Comparison of ENCODE assay signal across 8 cellular contexts in the genomic region with DNA sequence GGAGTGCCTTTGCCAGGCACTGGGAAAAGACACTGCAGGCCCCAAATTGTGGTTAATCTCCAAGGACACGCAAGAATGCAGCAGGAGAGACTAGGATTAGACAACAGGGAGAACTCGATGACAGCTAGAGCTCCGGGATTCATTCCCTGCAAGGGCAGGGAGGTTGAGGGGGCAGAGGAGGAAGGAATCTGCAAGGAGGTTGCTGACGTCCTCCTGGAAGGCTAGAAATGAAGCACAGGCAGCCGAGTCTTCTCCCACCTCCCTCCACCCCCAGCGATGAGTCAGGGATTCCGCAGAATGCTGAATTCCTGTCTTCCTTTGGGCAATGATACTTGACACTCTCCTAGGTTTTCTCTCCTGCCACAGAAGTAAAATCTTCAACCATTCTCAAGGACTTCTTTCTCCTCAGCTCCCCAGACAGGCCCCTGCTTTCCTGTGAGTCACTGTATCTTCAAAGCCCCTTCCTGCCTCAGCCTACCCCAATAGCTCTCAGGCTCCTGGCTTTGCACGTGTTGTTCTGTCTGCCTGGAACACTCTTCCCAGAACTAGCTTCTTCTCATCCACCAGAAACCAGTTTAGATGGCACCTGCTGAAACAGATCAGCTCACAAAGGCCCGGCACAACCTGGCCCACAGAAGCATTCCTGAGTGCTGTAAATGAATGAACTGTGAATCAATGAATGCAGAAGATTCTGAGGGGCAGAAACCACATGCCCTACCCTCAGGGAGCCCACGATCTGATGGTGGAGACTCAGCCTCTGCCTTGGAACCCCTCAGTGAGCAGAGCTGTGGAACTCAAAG.
A peak's percentile ranks its signal among the peaks of the same experiment; 100 is the strongest.
DNase-seq lines count a peak whose midpoint lies in the region; ATAC-seq and TF ChIP-seq lines count a peak whose summit lies in the region.

No MANE protein-coding gene starts in this region.

- no peaks in the 10 kb centered on the region for H3K4me1 ChIP-seq in ovary (ENCODE audit: insufficient read depth)
- no peaks in the 10 kb centered on the region for H3K4me1 ChIP-seq in CD4-positive, alpha-beta memory T cell (ENCODE audit: insufficient read depth, low read length)

- H3K27me3 ChIP-seq in ovary = no peaks in the 10 kb centered on the region
- H3K27me3 ChIP-seq in CD4-positive, alpha-beta memory T cell (ENCODE audit: insufficient read depth, low read length) = no peaks in the 10 kb centered on the region

- no peaks in the 10 kb centered on the region for H3K27me3 Mint-ChIP-seq in activated T-helper 2 cell treated with anti-CD3 and anti-CD28 coated beads, Interferon-gamma antibody, Interleukin-2, Interleukin-4, amounts not matched to agents 10 μg/mL and 5 μg/mL and 100 μg/mL, durations not matched to agents 14 hours and 24 hours and 36 hours (ENCODE audit: low read depth)
- peaks cover 0 to 5% of the 10 kb centered on the region in 2 donors for H3K27me3 Mint-ChIP-seq in CD4-positive, alpha-beta memory T cell

- no peaks in the 10 kb centered on the region for H3K9me3 ChIP-seq in ovary
- no peaks in the 10 kb centered on the region for H3K9me3 ChIP-seq in CD4-positive, alpha-beta memory T cell (ENCODE audit: control insufficient read depth in 1 of 2, low read length in 2 of 2)

- no peak for TF ChIP-seq CTCF in ovary (IDR thresholded peaks at IDR 0.05)

- DNase-seq in GDM1 (lab: John Stamatoyannopoulos, UW) (peak; percentile 40), ovary (peak in 3 of 5 donors; percentile 36 to 54 (median 42)), NCI-H1694 (lab: John Stamatoyannopoulos, UW) (no peak)
- no peak for DNase-seq in activated T-helper 2 cell treated with anti-CD3 and anti-CD28 coated beads, Interferon-gamma antibody, Interleukin-2, Interleukin-4, amounts not matched to agents 10 μg/mL and 5 μg/mL and 100 μg/mL, durations not matched to agents 14 hours and 24 hours and 36 hours (ENCODE audit: low spot score)
- no peak for DNase-seq in activated T-cell treated with anti-CD3 and anti-CD28 coated beads, Interleukin-2, amount 50 U/mL, for 1 hour
- no peak for DNase-seq in CD4-positive, alpha-beta memory T cell

- TF ChIP-seq EP300 in ovary (IDR thresholded peaks at IDR 0.05) = no peak

- no peak overlapping the region for H3K27ac Mint-ChIP-seq in activated T-helper 2 cell treated with anti-CD3 and anti-CD28 coated beads, Interferon-gamma antibody, Interleukin-2, Interleukin-4, amounts not matched to agents 10 μg/mL and 5 μg/mL and 100 μg/mL, durations not matched to agents 14 hours and 24 hours and 36 hours
- no peak overlapping the region for H3K27ac Mint-ChIP-seq in CD4-positive, alpha-beta memory T cell

- peaks cover 5% of the 10 kb centered on the region for H3K4me1 Mint-ChIP-seq in activated T-helper 2 cell treated with anti-CD3 and anti-CD28 coated beads, Interferon-gamma antibody, Interleukin-2, Interleukin-4, amounts not matched to agents 10 μg/mL and 5 μg/mL and 100 μg/mL, durations not matched to agents 14 hours and 24 hours and 36 hours (ENCODE audit: low read depth)
- H3K4me1 Mint-ChIP-seq in CD4-positive, alpha-beta memory T cell = no peaks in the 10 kb centered on the region

- no peaks in the 10 kb centered on the region for H3K36me3 Mint-ChIP-seq in activated T-helper 2 cell treated with anti-CD3 and anti-CD28 coated beads, Interferon-gamma antibody, Interleukin-2, Interleukin-4, amounts not matched to agents 10 μg/mL and 5 μg/mL and 100 μg/mL, durations not matched to agents 14 hours and 24 hours and 36 hours (ENCODE audit: low read depth)
- no peaks in the 10 kb centered on the region for H3K36me3 Mint-ChIP-seq in CD4-positive, alpha-beta memory T cell

- POLR2A ChIA-PET in CD4-positive, alpha-beta memory T cell (lab: Charles Lee; ENCODE audit: partially characterized antibody) = no interaction called here

- no peaks in the 10 kb centered on the region for H3K36me3 ChIP-seq in ovary
- no peaks in the 10 kb centered on the region for H3K36me3 ChIP-seq in CD4-positive, alpha-beta memory T cell (ENCODE audit: insufficient read depth, low read length)

- CTCF ChIA-PET in CD4-positive, alpha-beta memory T cell (lab: Charles Lee; ENCODE audit: partially characterized antibody) = no interaction called here

- H3K4me3 Mint-ChIP-seq in activated T-helper 2 cell treated with anti-CD3 and anti-CD28 coated beads, Interferon-gamma antibody, Interleukin-2, Interleukin-4, amounts not matched to agents 10 μg/mL and 5 μg/mL and 100 μg/mL, durations not matched to agents 14 hours and 24 hours and 36 hours (ENCODE audit: low read depth) = no peak overlapping the region
- H3K4me3 Mint-ChIP-seq in CD4-positive, alpha-beta memory T cell = no peak overlapping the region

- ATAC-seq in esophagus mucosa = peak; percentile 35

- WGBS in ovary, 3 donors = 23 to 31% (median 24%) methylated on average over 10 of the region's 10 CpGs

- H3K27ac ChIP-seq in ovary = no peak overlapping the region
- H3K27ac ChIP-seq in CD4-positive, alpha-beta memory T cell (ENCODE audit: low read depth, low read length) = no peak overlapping the region

- H3K4me3 ChIP-seq in ovary = no peak overlapping the region
- no peak overlapping the region for H3K4me3 ChIP-seq in CD4-positive, alpha-beta memory T cell (ENCODE audit: low read length in 2 of 2)

- no peaks in the 10 kb centered on the region for H3K9me3 Mint-ChIP-seq in activated T-helper 2 cell treated with anti-CD3 and anti-CD28 coated beads, Interferon-gamma antibody, Interleukin-2, Interleukin-4, amounts not matched to agents 10 μg/mL and 5 μg/mL and 100 μg/mL, durations not matched to agents 14 hours and 24 hours and 36 hours
- H3K9me3 Mint-ChIP-seq in CD4-positive, alpha-beta memory T cell = no peaks in the 10 kb centered on the region

- intact Hi-C loops in ovary (cut with DNase I) = no loop called here
- intact Hi-C loops in activated T-helper 2 cell treated with anti-CD3 and anti-CD28 coated beads, Interferon-gamma antibody, Interleukin-2, Interleukin-4, amounts not matched to agents 10 μg/mL and 5 μg/mL and 100 μg/mL, durations not matched to agents 14 hours and 24 hours and 36 hours (cut with micrococcal nuclease) = no loop called here
- intact Hi-C loops in CD4-positive, alpha-beta memory T cell (cut with micrococcal nuclease) = no loop called here

- TF ChIP-seq POLR2A in ovary (IDR thresholded peaks at IDR 0.05) = no peak

TF ChIP-seq in PFSK-1, 5 proteins besides CTCF, POLR2A, EP300 and RAD21:
- TF ChIP-seq, protein P1, sequence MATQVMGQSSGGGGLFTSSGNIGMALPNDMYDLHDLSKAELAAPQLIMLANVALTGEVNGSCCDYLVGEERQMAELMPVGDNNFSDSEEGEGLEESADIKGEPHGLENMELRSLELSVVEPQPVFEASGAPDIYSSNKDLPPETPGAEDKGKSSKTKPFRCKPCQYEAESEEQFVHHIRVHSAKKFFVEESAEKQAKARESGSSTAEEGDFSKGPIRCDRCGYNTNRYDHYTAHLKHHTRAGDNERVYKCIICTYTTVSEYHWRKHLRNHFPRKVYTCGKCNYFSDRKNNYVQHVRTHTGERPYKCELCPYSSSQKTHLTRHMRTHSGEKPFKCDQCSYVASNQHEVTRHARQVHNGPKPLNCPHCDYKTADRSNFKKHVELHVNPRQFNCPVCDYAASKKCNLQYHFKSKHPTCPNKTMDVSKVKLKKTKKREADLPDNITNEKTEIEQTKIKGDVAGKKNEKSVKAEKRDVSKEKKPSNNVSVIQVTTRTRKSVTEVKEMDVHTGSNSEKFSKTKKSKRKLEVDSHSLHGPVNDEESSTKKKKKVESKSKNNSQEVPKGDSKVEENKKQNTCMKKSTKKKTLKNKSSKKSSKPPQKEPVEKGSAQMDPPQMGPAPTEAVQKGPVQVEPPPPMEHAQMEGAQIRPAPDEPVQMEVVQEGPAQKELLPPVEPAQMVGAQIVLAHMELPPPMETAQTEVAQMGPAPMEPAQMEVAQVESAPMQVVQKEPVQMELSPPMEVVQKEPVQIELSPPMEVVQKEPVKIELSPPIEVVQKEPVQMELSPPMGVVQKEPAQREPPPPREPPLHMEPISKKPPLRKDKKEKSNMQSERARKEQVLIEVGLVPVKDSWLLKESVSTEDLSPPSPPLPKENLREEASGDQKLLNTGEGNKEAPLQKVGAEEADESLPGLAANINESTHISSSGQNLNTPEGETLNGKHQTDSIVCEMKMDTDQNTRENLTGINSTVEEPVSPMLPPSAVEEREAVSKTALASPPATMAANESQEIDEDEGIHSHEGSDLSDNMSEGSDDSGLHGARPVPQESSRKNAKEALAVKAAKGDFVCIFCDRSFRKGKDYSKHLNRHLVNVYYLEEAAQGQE (IDR thresholded peaks at IDR 0.05; ENCODE audit: insufficient read depth in 1 of 2, low read depth in 2 of 2, low read length in 2 of 2) = peak in 1 of 2 experiments; percentile 51; a peak in 1 of 4 replicates
- TF ChIP-seq FOXP2 (optimal IDR thresholded peaks at IDR 0.05; ENCODE audit: borderline replicate concordance, extremely low read depth, extremely low read length, insufficient read depth) (no peak), SIN3A (IDR thresholded peaks at IDR 0.05; ENCODE audit: borderline replicate concordance, insufficient read depth, low read length) (peak; percentile 17; the same call in 1 of the 2 replicates), POLR2AphosphoS5 (IDR thresholded peaks at IDR 0.05; ENCODE audit: low read depth, low read length) (peak; percentile 58; the same call in 1 of the 2 replicates), TAF1 (IDR thresholded peaks at IDR 0.05; ENCODE audit: borderline replicate concordance, insufficient read depth, low read length) (0 out of 2 replicates have a peak, but pooled peaks have one; percentile 9)
TF ChIP-seq in PFSK-1: peak in this region for 4.

Comparison
In these comparisons a context has a peak if more than half of its experiments do, and no peak if none do; other contexts are left out.
1. DNase-seq: peak in GDM1 (single experiment) and ovary (3 of 5); none in activated T-helper 2 cell treated with anti-CD3 and anti-CD28 coated beads, Interferon-gamma antibody, Interleukin-2, Interleukin-4, amounts not matched to agents 10 μg/mL and 5 μg/mL and 100 μg/mL, durations not matched to agents 14 hours and 24 hours and 36 hours (single experiment), NCI-H1694 (single experiment), activated T-cell treated with anti-CD3 and anti-CD28 coated beads, Interleukin-2, amount 50 U/mL, for 1 hour (single experiment) and CD4-positive, alpha-beta memory T cell (0 of 5).